Comparison of ENCODE assay signal across 2 cellular contexts in genomic region chr10:22021144-22021543, GRCh38.
A peak's percentile ranks its signal among the peaks of the same experiment; 100 is the strongest.
TF ChIP-seq lines count a peak whose summit lies in the region.

No MANE protein-coding gene starts in this region.

TF ChIP-seq in HEK293, 187 proteins besides CTCF, POLR2A, EP300 and RAD21:
- TF ChIP-seq ZNF121 (tag by site-specific recombination; IDR thresholded peaks at IDR 0.05), result peak; percentile 60; the same call in 1 of the 2 replicates

TF ChIP-seq in K562, 482 proteins besides CTCF, POLR2A, EP300 and RAD21:
- TF ChIP-seq BCOR (IDR thresholded peaks at IDR 0.05), result peak; percentile 56
- 0 out of 4 replicates have a peak, but pooled peaks of 1 of the 2 experiments have one; percentile 9 for TF ChIP-seq KDM1A (IDR thresholded peaks at IDR 0.05)
- TF ChIP-seq ZNF121 (CRISPR knock-in tag; conservative IDR thresholded peaks at IDR 0.05), result peak; percentile 89
- TF ChIP-seq NFE2 (IDR thresholded peaks at IDR 0.05; ENCODE audit: low read depth), result peak; percentile 48; the same call in 1 of the 2 replicates
- TF ChIP-seq MAFG (tag; conservative IDR thresholded peaks at IDR 0.05), result 0 out of 2 replicates have a peak, but pooled peaks have one; percentile 18
